ENCODE assay signal across 9 cellular contexts in genomic region chr3:14410501-14411165, GRCh38. TPM values are rescaled to one million over a fixed set of nuclear protein-coding genes. Genes with fewer than 3 reads are reported as not detected.
DNase-seq lines count a peak whose midpoint lies in the region; ATAC-seq, FAIRE-seq and TF ChIP-seq lines count a peak whose summit lies in the region.
"Had no signal": no experiment of that assay in that cellular context is flagged by ENCODE, and none has a peak within 500 bp of the region (broad histone marks: within the 10 kb centered on the region; RNA-seq: fewer than 3 reads in every experiment).

No MANE protein-coding gene starts in this region.

- H3K27ac ChIP-seq in skin epidermis: peak overlapping the region in 13 of 21 experiments; percentile 1 to 70 (median 53)

- ATAC-seq in SK-N-SH treated with all-trans-retinoic acid at 6 μM for 48 hours: peak; percentile 40; the same call in 2 of the 3 replicates
- ATAC-seq in GM18511 (IDR thresholded peaks at IDR 0.05; ENCODE audit: unreplicated experiment): no peak

- peak; percentile 85 for DNase-seq in AG08396 (ENCODE audit: low spot score)
- DNase-seq in GOT3 (lab: John Stamatoyannopoulos, UW): peak; percentile 48
- DNase-seq in fibroblast of mammary gland (ENCODE audit: low read depth): peak; percentile 88
- DNase-seq in GM12892 (ENCODE audit: insufficient read length): no peak
- no peak for DNase-seq in LoVo (ENCODE audit: low spot score)

- H3K4me3 ChIP-seq in fibroblast of mammary gland (ENCODE audit: control insufficient read depth, low read depth, low read length): no peak overlapping the region
- no peak overlapping the region for H3K4me3 ChIP-seq in skin epidermis
- H3K4me3 ChIP-seq: dorsolateral prefrontal cortex had no signal

- no peak for TF ChIP-seq CTCF in fibroblast of mammary gland (conservative IDR thresholded peaks at IDR 0.05; ENCODE audit: control insufficient read depth, insufficient read depth, low read depth, low read length)

- no peak for FAIRE-seq in GM12892 (lab: Jason Lieb, UNC)

- no peak for TF ChIP-seq POLR2A in GM12892 (IDR thresholded peaks at IDR 0.05; ENCODE audit: low read depth, low read length)

TF ChIP-seq in SK-N-SH treated with all-trans-retinoic acid at 6 μM for 48 hours, 23 proteins besides CTCF, POLR2A, EP300 and RAD21:
- TF ChIP-seq POU6F1 (CRISPR knock-in tag; IDR thresholded peaks at IDR 0.05; ENCODE audit: borderline replicate concordance, low read depth): no peak
- TF ChIP-seq GLIS3 (CRISPR knock-in tag; IDR thresholded peaks at IDR 0.05): no peak
- TF ChIP-seq CREB5 (CRISPR knock-in tag; IDR thresholded peaks at IDR 0.05; ENCODE audit: low read depth): no peak
- no peak for TF ChIP-seq CSRNP3 (CRISPR knock-in tag; IDR thresholded peaks at IDR 0.05)
- no peak for TF ChIP-seq PATZ1 (CRISPR knock-in tag; IDR thresholded peaks at IDR 0.05; ENCODE audit: borderline replicate concordance)
- TF ChIP-seq TSHZ2 (CRISPR knock-in tag; IDR thresholded peaks at IDR 0.05): no peak
- no peak for TF ChIP-seq ZFP3 (CRISPR knock-in tag; IDR thresholded peaks at IDR 0.05)
- TF ChIP-seq ZC3H10 (CRISPR knock-in tag; IDR thresholded peaks at IDR 0.05): no peak
- no peak for TF ChIP-seq BACH2 (CRISPR knock-in tag; IDR thresholded peaks at IDR 0.05; ENCODE audit: borderline replicate concordance)
- TF ChIP-seq ARNTL (CRISPR knock-in tag; IDR thresholded peaks at IDR 0.05; ENCODE audit: borderline replicate concordance, low read depth): no peak
- no peak for TF ChIP-seq ZNF565 (CRISPR knock-in tag; conservative IDR thresholded peaks at IDR 0.05; ENCODE audit: low read depth)
- TF ChIP-seq CSDC2 (CRISPR knock-in tag; IDR thresholded peaks at IDR 0.05): no peak
- TF ChIP-seq TCF4 (CRISPR knock-in tag; IDR thresholded peaks at IDR 0.05; ENCODE audit: borderline replicate concordance): no peak
- no peak for TF ChIP-seq OSR1 (CRISPR knock-in tag; IDR thresholded peaks at IDR 0.05)
- no peak for TF ChIP-seq RARB (CRISPR knock-in tag; IDR thresholded peaks at IDR 0.05)
- no peak for TF ChIP-seq ZNF8 (CRISPR knock-in tag; IDR thresholded peaks at IDR 0.05)
- TF ChIP-seq ISL1 (CRISPR knock-in tag; IDR thresholded peaks at IDR 0.05): no peak
- TF ChIP-seq SNAI2 (CRISPR knock-in tag; IDR thresholded peaks at IDR 0.05): no peak

RNA-seq across cellular contexts. Expression of gene SLC6A6, which starts 8.2 kb away (rescaled TPM):
- polyA plus RNA-seq in GM12892 (2012; ENCODE audit: missing spikeins): 15.9 TPM

Comparison
In these comparisons a context has a peak if more than half of its experiments do, and no peak if none do; other contexts are left out.
1. DNase-seq: peak in AG08396 (single experiment), GOT3 (single experiment) and fibroblast of mammary gland (single experiment); none in GM12892 (single experiment) and LoVo (single experiment).